Comparison of ENCODE assay signal across 21 cellular contexts in genomic region chr1:12123172-12123571, GRCh38. TPM values are rescaled to one million over a fixed set of nuclear protein-coding genes. Genes with fewer than 3 reads are reported as not detected.
A peak's percentile ranks its signal among the peaks of the same experiment; 100 is the strongest.
DNase-seq lines count a peak whose midpoint lies in the region; ATAC-seq, FAIRE-seq and TF ChIP-seq lines count a peak whose summit lies in the region.
"Had no signal": no experiment of that assay in that cellular context is flagged by ENCODE, and none has a peak within 500 bp of the region (broad histone marks: within the 10 kb centered on the region; RNA-seq: fewer than 3 reads in every experiment).

No MANE protein-coding gene starts in this region.

- no peaks in the 10 kb centered on the region for H3K27me3 Mint-ChIP-seq in dendritic cell treated with granulocyte-macrophage colony-stimulating factor and Interleukin-4, amounts not matched to agents 40 ng/mL and 50 ng/mL, for 4 days
- no peaks in the 10 kb centered on the region for H3K27me3 Mint-ChIP-seq in stimulated activated memory B cell treated with anti-CD40 and anti-IgM and Interleukin-4, amounts not matched to agents 10 μg/mL and 1 μg/mL and 100 μg/mL, for 72 hours
- H3K27me3 Mint-ChIP-seq: CD4-positive, alpha-beta memory T cell had no signal

- no peaks in the 10 kb centered on the region for H3K9me3 Mint-ChIP-seq in dendritic cell treated with granulocyte-macrophage colony-stimulating factor and Interleukin-4, amounts not matched to agents 40 ng/mL and 50 ng/mL, for 4 days
- peaks cover 2% of the 10 kb centered on the region for H3K9me3 Mint-ChIP-seq in stimulated activated memory B cell treated with anti-CD40 and anti-IgM and Interleukin-4, amounts not matched to agents 10 μg/mL and 1 μg/mL and 100 μg/mL, for 72 hours

- in situ Hi-C loops in HepG2 (cut with HindIII; ENCODE audit: extremely low pct_ligation_motif_present, low pct_unique_long_range_greater_than_20kb): loop anchor here (5.0 to 25.0 kb wide), 2 partner anchors 84 to 539 kb away; no protein-coding TSS in a partner anchor

- TF ChIP-seq POLR2A in right lobe of liver (IDR thresholded peaks at IDR 0.05): no peak
- no peak for TF ChIP-seq POLR2A in HepG2 (IDR thresholded peaks at IDR 0.05; ENCODE audit: insufficient read depth in 1 of 2, low read depth in 2 of 2, low read length in 2 of 2)
- TF ChIP-seq POLR2A in vagina (IDR thresholded peaks at IDR 0.05): no peak

- peak overlapping the region; percentile 5 for H3K27ac Mint-ChIP-seq in dendritic cell treated with granulocyte-macrophage colony-stimulating factor and Interleukin-4, amounts not matched to agents 40 ng/mL and 50 ng/mL, for 4 days
- peak overlapping the region; percentile 47 for H3K27ac Mint-ChIP-seq in stimulated activated memory B cell treated with anti-CD40 and anti-IgM and Interleukin-4, amounts not matched to agents 10 μg/mL and 1 μg/mL and 100 μg/mL, for 72 hours
- H3K27ac Mint-ChIP-seq: CD4-positive, alpha-beta memory T cell had no signal

- H3K27ac ChIP-seq in right lobe of liver (no peak overlapping the region), HepG2 (ENCODE audit: extremely low read length, insufficient read depth, low read length) (no peak overlapping the region), vagina (no peak overlapping the region)

- peaks cover 0 to 7% (median 2%) of the 10 kb centered on the region in 4 donors for H3K4me1 ChIP-seq in right lobe of liver
- no peaks in the 10 kb centered on the region for H3K4me1 ChIP-seq in HepG2 (ENCODE audit: insufficient read depth, low read length)
- H3K4me1 ChIP-seq in vagina: peaks cover 19% of the 10 kb centered on the region

- H4K20me1 ChIP-seq in HepG2 (ENCODE audit: insufficient read depth, low read length): no peaks in the 10 kb centered on the region

- H3K4me1 Mint-ChIP-seq in dendritic cell treated with granulocyte-macrophage colony-stimulating factor and Interleukin-4, amounts not matched to agents 40 ng/mL and 50 ng/mL, for 4 days (ENCODE audit: low read depth): peaks cover 36% of the 10 kb centered on the region
- peaks cover 42% of the 10 kb centered on the region for H3K4me1 Mint-ChIP-seq in stimulated activated memory B cell treated with anti-CD40 and anti-IgM and Interleukin-4, amounts not matched to agents 10 μg/mL and 1 μg/mL and 100 μg/mL, for 72 hours

- no peaks in the 10 kb centered on the region for H3K79me2 ChIP-seq in HepG2 (ENCODE audit: insufficient read depth, low read length)

- TF ChIP-seq CTCF in right lobe of liver (IDR thresholded peaks at IDR 0.05): no peak
- TF ChIP-seq CTCF in HepG2 (CRISPR knock-in tag; IDR thresholded peaks at IDR 0.05): no peak
- TF ChIP-seq CTCF in vagina (IDR thresholded peaks at IDR 0.05): no peak

- FAIRE-seq in HepG2 (lab: Jason Lieb, UNC): no peak
- FAIRE-seq: GM12891, GM18507, H54 had no signal

- H3K27me3 ChIP-seq in right lobe of liver: no peaks in the 10 kb centered on the region
- peaks cover 5 to 20% of the 10 kb centered on the region in 2 experiments for H3K27me3 ChIP-seq in HepG2 (ENCODE audit: control insufficient read depth in 1 of 2, insufficient read depth in 2 of 2, low read length in 2 of 2)
- H3K27me3 ChIP-seq in vagina: no peaks in the 10 kb centered on the region

- H3K9ac ChIP-seq in HepG2 (ENCODE audit: insufficient read depth, low read depth, low read length): no peak overlapping the region

- intact Hi-C loops in right lobe of liver (cut with DNase I): loop anchor here in 1 of 2 donors (5.0 kb wide), 1 partner anchor 84 kb away; no protein-coding TSS in a partner anchor
- intact Hi-C loops in HepG2 (cut with micrococcal nuclease; ENCODE audit: unreplicated experiment): no loop called here
- intact Hi-C loops in dendritic cell treated with granulocyte-macrophage colony-stimulating factor and Interleukin-4, amounts not matched to agents 40 ng/mL and 50 ng/mL, for 4 days (cut with micrococcal nuclease): no loop called here
- intact Hi-C loops in vagina (cut with DNase I): no loop called here

- no peak overlapping the region for H2AFZ ChIP-seq in HepG2 (ENCODE audit: low read length)

- H3K36me3 ChIP-seq in right lobe of liver (no peaks in the 10 kb centered on the region), HepG2 (replicated peaks in 1 of 2; ENCODE audit: control insufficient read depth in 1 of 2, insufficient read depth in 2 of 2, low read length in 2 of 2) (no peaks in the 10 kb centered on the region), vagina (no peaks in the 10 kb centered on the region)

- no peak for ATAC-seq in right lobe of liver
- no peak for ATAC-seq in HepG2
- no peak for ATAC-seq in stimulated activated memory B cell treated with anti-CD40 and anti-IgM and Interleukin-4, amounts not matched to agents 10 μg/mL and 1 μg/mL and 100 μg/mL, for 72 hours
- ATAC-seq in GM18867 (IDR thresholded peaks at IDR 0.05; ENCODE audit: unreplicated experiment): no peak

- H3K9me3 ChIP-seq in right lobe of liver (no peaks in the 10 kb centered on the region), HepG2 (ENCODE audit: low read length) (no peaks in the 10 kb centered on the region), vagina (no peaks in the 10 kb centered on the region)

- POLR2A ChIA-PET in HepG2 (lab: Yijun Ruan, JAX): no interaction called here

- whole genome bisulfite sequencing in right lobe of liver (ENCODE audit: insufficient coverage, low coverage, low lambda C conversion rate, missing lambda C conversion rate): 20% methylated on average over 2 of the region's 8 CpGs
- WGBS in HepG2 (ENCODE audit: low lambda C conversion rate): 28% methylated on average over 4 of the region's 8 CpGs

- DNase-seq in right lobe of liver: peak in 2 of 3 donors; percentile 41 to 51
- no peak for DNase-seq in HepG2 (ENCODE audit: low spot score)
- DNase-seq in vagina (ENCODE audit: extremely low spot score in 2 of 2): no peak
- DNase-seq: C1 segment of cervical spinal cord; Calu3; CD4-positive, alpha-beta memory T cell; COR-L47; DMS53; DMS79 treated with DMSO at 0.1 percent for 48 hours; GF-D8; GOT3; HCEC 1CT had no signal

- H3K36me3 Mint-ChIP-seq in dendritic cell treated with granulocyte-macrophage colony-stimulating factor and Interleukin-4, amounts not matched to agents 40 ng/mL and 50 ng/mL, for 4 days (ENCODE audit: low read depth): no peaks in the 10 kb centered on the region
- H3K36me3 Mint-ChIP-seq in stimulated activated memory B cell treated with anti-CD40 and anti-IgM and Interleukin-4, amounts not matched to agents 10 μg/mL and 1 μg/mL and 100 μg/mL, for 72 hours: peaks cover 14% of the 10 kb centered on the region
- H3K36me3 Mint-ChIP-seq: CD4-positive, alpha-beta memory T cell had no signal

- no peak overlapping the region for H3K4me3 Mint-ChIP-seq in dendritic cell treated with granulocyte-macrophage colony-stimulating factor and Interleukin-4, amounts not matched to agents 40 ng/mL and 50 ng/mL, for 4 days
- H3K4me3 Mint-ChIP-seq in stimulated activated memory B cell treated with anti-CD40 and anti-IgM and Interleukin-4, amounts not matched to agents 10 μg/mL and 1 μg/mL and 100 μg/mL, for 72 hours: no peak overlapping the region
- H3K4me3 Mint-ChIP-seq: CD4-positive, alpha-beta memory T cell had no signal

- no peak overlapping the region for H3K4me2 ChIP-seq in HepG2 (ENCODE audit: low read depth, low read length)

- H3K4me3 ChIP-seq in right lobe of liver: no peak overlapping the region
- H3K4me3 ChIP-seq in HepG2 (replicated peaks in 1 of 3; ENCODE audit: insufficient read depth in 1 of 3, low read depth in 2 of 3, low read length in 3 of 3): no peak overlapping the region
- no peak overlapping the region for H3K4me3 ChIP-seq in vagina

- no TSS peak for BruUV-seq in HepG2 (replicated peaks; lab: Mats Ljungman, UMichigan)

- CTCF ChIA-PET in HepG2 (lab: Yijun Ruan, JAX; ENCODE audit: low intra/inter-chr PET ratio, low total read pairs): interaction anchor here (5.3 kb wide), 1 partner anchor 85 kb away, joined by 93 read pairs; no protein-coding TSS in a partner anchor

- TF ChIP-seq EP300 in HepG2 (IDR thresholded peaks at IDR 0.05; ENCODE audit: low read depth in 2 of 2, low read length in 2 of 2) (no peak), HepG2 (CRISPR knock-in tag; IDR thresholded peaks at IDR 0.05; ENCODE audit: borderline replicate concordance) (no peak)

- no peak for TF ChIP-seq RAD21 in HepG2 (CRISPR knock-in tag; IDR thresholded peaks at IDR 0.05)

TF ChIP-seq in HepG2, 621 proteins besides CTCF, POLR2A, EP300 and RAD21:
- no peak for TF ChIP-seq ELF1 (CRISPR knock-in tag; IDR thresholded peaks at IDR 0.05)

RNA-seq across cellular contexts. Expression of gene TNFRSF1B, which starts 43.6 kb away (rescaled TPM):
- total RNA-seq in right lobe of liver: 10 to 100 TPM; 12.9 to 56.9 (median 26.5) TPM
- 0.04 TPM in 1 of 2 replicates, not detected in the other for total RNA-seq in HepG2 (2016; rRNA removed; fragmentation: Illumina TruSeq; extraction: Trizol)
- total RNA-seq in HepG2 (2016; cell fraction: cytosol; rRNA removed; fragmentation: Illumina TruSeq; extraction: Trizol; ENCODE audit: low read depth): not detected in 2 replicates
- not detected in 2 replicates for total RNA-seq in HepG2 (2016; cell fraction: insoluble cytoplasmic fraction; rRNA removed; fragmentation: Illumina TruSeq; extraction: Trizol)
- total RNA-seq in HepG2 (2016; cell fraction: membrane; rRNA removed; fragmentation: Illumina TruSeq; extraction: Trizol): not detected in 2 replicates
- total RNA-seq in HepG2 (2016; cell fraction: nucleus; rRNA removed; fragmentation: Illumina TruSeq; extraction: Trizol): not detected in 2 replicates
- polyA plus RNA-seq in HepG2 (2011; rRNA removed): 0.11 and 0.29 TPM in 2 replicates
- polyA plus RNA-seq in HepG2 (2011; cell fraction: cytosol; rRNA removed): 0.05 and 0.07 TPM in 2 replicates
- 0.05 TPM in 2 replicates for polyA plus RNA-seq in HepG2 (2011; cell fraction: nucleus; rRNA removed)
- polyA plus RNA-seq in HepG2 (2012): not detected in 2 replicates
- polyA plus RNA-seq in HepG2 (2016; cell fraction: cytosol; fragmentation: Illumina TruSeq; extraction: Trizol; ENCODE audit: low read depth): not detected in 2 replicates
- not detected in 2 replicates for polyA plus RNA-seq in HepG2 (2016; cell fraction: insoluble cytoplasmic fraction; fragmentation: Illumina TruSeq; extraction: Trizol; ENCODE audit: low read depth)
- not detected in 2 replicates for polyA plus RNA-seq in HepG2 (2016; cell fraction: membrane; fragmentation: Illumina TruSeq; extraction: Trizol; ENCODE audit: low read depth)
- not detected in 2 replicates for polyA plus RNA-seq in HepG2 (2016; cell fraction: nucleus; fragmentation: Illumina TruSeq; extraction: Trizol; ENCODE audit: insufficient read depth, low read depth)
- 0.14 and 1.1 TPM in 2 replicates for polyA minus RNA-seq in HepG2 (2011; rRNA and poly(A)+ RNA removed; ENCODE audit: low replicate concordance)
- not detected in 2 replicates for polyA minus RNA-seq in HepG2 (2011; cell fraction: cytosol; rRNA and poly(A)+ RNA removed)
- polyA minus RNA-seq in HepG2 (2011; cell fraction: nucleus; rRNA and poly(A)+ RNA removed): 0.90 TPM in 1 of 2 replicates, not detected in the other
- 41.0 TPM for total RNA-seq in vagina
- total RNA-seq: A172, A673, G401 had no signal

Comparison
In these comparisons a context has a peak if more than half of its experiments do, and no peak if none do; other contexts are left out.
1. DNase-seq: peak in right lobe of liver (2 of 3); none in HepG2 (single experiment) and vagina (0 of 2).
2. RNA of gene TNFRSF1B, which starts 43.6 kb away (total RNA-seq): 41.0 TPM in vagina (single experiment) and 12.9 to 56.9 TPM in right lobe of liver; 0.04 TPM in HepG2; every median in the first group is over 10 times any median in the second.